ENCODE assay signal across 25 cellular contexts in genomic region chr5:179255527-179256228, GRCh38.
DNase-seq lines count a peak whose midpoint lies in the region; ATAC-seq and TF ChIP-seq lines count a peak whose summit lies in the region.
"Had no signal": no experiment of that assay in that cellular context is flagged by ENCODE, and none has a peak within 500 bp of the region (broad histone marks: within the 10 kb centered on the region; RNA-seq: fewer than 3 reads in every experiment).

No MANE protein-coding gene starts in this region.

- H3K27me3 ChIP-seq in transverse colon (no peaks in the 10 kb centered on the region), mesendoderm (ENCODE audit: insufficient read depth, low read length, poor library complexity) (no peaks in the 10 kb centered on the region)
- H3K27me3 ChIP-seq: BE2C, neutrophil, thyroid gland had no signal

- H4K5ac ChIP-seq in mesendoderm (ENCODE audit: low read length), result no peak overlapping the region

- H3K27me3 Mint-ChIP-seq in activated B cell treated with CpG ODN at 0.5 μM for 24 hours, result no peaks in the 10 kb centered on the region

- H2AK5ac ChIP-seq in mesendoderm (ENCODE audit: low read length), result no peak overlapping the region

- no peaks in the 10 kb centered on the region for H3K4me1 Mint-ChIP-seq in activated B cell treated with CpG ODN at 0.5 μM for 24 hours
- H3K4me1 Mint-ChIP-seq: activated CD4-positive, alpha-beta T cell treated with anti-CD3 and anti-CD28 coated beads, Interleukin-2, amount 10 ng/mL, durations not matched to agents 7 days and 5 days; activated CD8-positive, alpha-beta memory T cell treated with anti-CD3 and anti-CD28 coated beads, Interleukin-2, amount 10 ng/mL, durations not matched to agents 7 days and 5 days; T-helper 17 cell had no signal

- H3K36me3 Mint-ChIP-seq in activated B cell treated with CpG ODN at 0.5 μM for 24 hours (ENCODE audit: low read depth), result no peaks in the 10 kb centered on the region
- H3K36me3 Mint-ChIP-seq: activated CD8-positive, alpha-beta memory T cell treated with anti-CD3 and anti-CD28 coated beads, Interleukin-2, amount 10 ng/mL, durations not matched to agents 7 days and 5 days had no signal

- no peak overlapping the region for H3K18ac ChIP-seq in mesendoderm (ENCODE audit: low read length)

- H4K8ac ChIP-seq in mesendoderm (ENCODE audit: low read depth, low read length), result no peak overlapping the region

- no peak overlapping the region for H3K4me3 ChIP-seq in transverse colon
- no peak overlapping the region for H3K4me3 ChIP-seq in mesendoderm (ENCODE audit: low read length)
- H3K4me3 ChIP-seq: thyroid gland had no signal

- no peak overlapping the region for H2BK5ac ChIP-seq in mesendoderm (ENCODE audit: low read length)

- H3K36me3 ChIP-seq in transverse colon (no peaks in the 10 kb centered on the region), mesendoderm (ENCODE audit: control insufficient read depth, insufficient read depth, low read length) (no peaks in the 10 kb centered on the region)
- H3K36me3 ChIP-seq: BE2C, neutrophil, thyroid gland had no signal

- no peak for TF ChIP-seq EP300 in transverse colon (IDR thresholded peaks at IDR 0.05; ENCODE audit: low read depth)

- DNase-seq in activated effector memory CD4-positive, alpha-beta T cell treated with anti-CD3 and anti-CD28 coated beads, Interleukin-2, amount 50 U/mL, for 16 hours, result peak; percentile 52
- DNase-seq in activated effector memory CD4-positive, alpha-beta T cell treated with Interleukin-2 at 50 U/mL for 16 hours, result no peak
- DNase-seq in activated B cell treated with CpG ODN at 0.5 μM for 24 hours (peak; percentile 4), mesenteric fat pad (ENCODE audit: low spot score) (peak; percentile 74), transverse colon (peak; percentile 5), mesendoderm (no peak), NCI-H2107 treated with DMSO at 0.1 percent for 48 hours (lab: John Stamatoyannopoulos, UW; ENCODE audit: unreplicated experiment) (no peak)
- DNase-seq: activated CD4-positive, alpha-beta T cell treated with anti-CD3 and anti-CD28 coated beads, Interleukin-2, amount 10 ng/mL, durations not matched to agents 7 days and 5 days; activated CD8-positive, alpha-beta memory T cell treated with anti-CD3 and anti-CD28 coated beads, Interleukin-2, amount 10 ng/mL, durations not matched to agents 7 days and 5 days; amniotic stem cell; BE2C; GDM1; kidney glomerular epithelial cell; NCI-H1092; NCI-H1930; NCI-H226; NCI-H748 treated with DMSO at 0.1 percent for 48 hours; RPMI8226; stimulated activated naive CD8-positive, alpha-beta T cell treated with anti-CD3 and anti-CD28 coated beads, Interleukin-15, Interleukin-2, amounts not matched to agents 100 U/mL and 50 U/mL, for 24 hours; T-helper 17 cell; thyroid gland had no signal

- H3K4me1 ChIP-seq in transverse colon, result no peaks in the 10 kb centered on the region
- H3K4me1 ChIP-seq in mesendoderm (ENCODE audit: control insufficient read depth, low read depth, low read length), result no peaks in the 10 kb centered on the region
- H3K4me1 ChIP-seq: BE2C, thyroid gland had no signal

- CTCF ChIA-PET in activated B cell treated with CpG ODN at 0.5 μM for 24 hours (lab: Charles Lee), result no interaction called here

- H3K56ac ChIP-seq in mesendoderm (ENCODE audit: low read length), result no peak overlapping the region

- 89% methylated on average over 11 of the region's 11 CpGs; no CpG with 5 or more reads in 1 of the 2 donors for WGBS in transverse colon (ENCODE audit: low coverage in 1 of 2), 2 donors
- no CpG with 5 or more reads among the region's 11 CpGs for WGBS in mesendoderm (ENCODE audit: extremely low coverage, insufficient coverage, low lambda C conversion rate)

- no peak overlapping the region for H3K9ac ChIP-seq in mesendoderm (ENCODE audit: low read length)
- H3K9ac ChIP-seq: SK-N-SH had no signal

- H3K4me2 ChIP-seq in mesendoderm (ENCODE audit: low read length), result no peak overlapping the region
- H3K4me2 ChIP-seq: SK-N-SH had no signal

- no peak overlapping the region for H2BK120ac ChIP-seq in mesendoderm (ENCODE audit: low read depth, low read length)

- POLR2A ChIA-PET in activated B cell treated with CpG ODN at 0.5 μM for 24 hours (lab: Charles Lee), result no interaction called here

- no peaks in the 10 kb centered on the region for H3K79me1 ChIP-seq in mesendoderm (ENCODE audit: low read length)

- no peak overlapping the region for H3K23ac ChIP-seq in mesendoderm (ENCODE audit: low read length)

- no peak for TF ChIP-seq CTCF in activated B cell treated with CpG ODN at 0.5 μM for 24 hours (IDR thresholded peaks at IDR 0.05)
- TF ChIP-seq CTCF in transverse colon (IDR thresholded peaks at IDR 0.05), result no peak

- in situ Hi-C loops in transverse colon (cut with MboI; ENCODE audit: low pct_ligation_motif_present in 1 of 4, low pct_unique_long_range_greater_than_20kb in 1 of 4, low sequenced_read_pairs in 3 of 4), result no loop called here

- no peaks in the 10 kb centered on the region for H3K9me3 ChIP-seq in transverse colon
- H3K9me3 ChIP-seq: BE2C, neutrophil, SK-N-SH, thyroid gland had no signal

- no peaks in the 10 kb centered on the region for H3K79me2 ChIP-seq in mesendoderm (ENCODE audit: control insufficient read depth, insufficient read depth, low read length)

- no peak for TF ChIP-seq POLR2A in transverse colon (IDR thresholded peaks at IDR 0.05)

- intact Hi-C loops in activated B cell treated with CpG ODN at 0.5 μM for 24 hours (cut with micrococcal nuclease) (no loop called here), transverse colon (cut with DNase I; ENCODE audit: low total_unique reads) (no loop called here)

- no peaks in the 10 kb centered on the region for H3K9me3 Mint-ChIP-seq in activated B cell treated with CpG ODN at 0.5 μM for 24 hours
- H3K9me3 Mint-ChIP-seq: activated CD4-positive, alpha-beta T cell treated with anti-CD3 and anti-CD28 coated beads, Interleukin-2, amount 10 ng/mL, durations not matched to agents 7 days and 5 days; activated T-helper 2 cell treated with anti-CD3 and anti-CD28 coated beads, Interferon-gamma antibody, Interleukin-2, Interleukin-4, amounts not matched to agents 10 μg/mL and 5 μg/mL and 100 μg/mL, durations not matched to agents 14 hours and 24 hours and 36 hours had no signal

- ATAC-seq in activated B cell treated with CpG ODN at 0.5 μM for 24 hours (ENCODE audit: low read depth) (no peak), HG03139 (IDR thresholded peaks at IDR 0.05; ENCODE audit: unreplicated experiment) (no peak)
- ATAC-seq: activated CD8-positive, alpha-beta memory T cell treated with anti-CD3 and anti-CD28 coated beads, Interleukin-2, amount 10 ng/mL, durations not matched to agents 7 days and 5 days; stimulated activated naive CD8-positive, alpha-beta T cell treated with anti-CD3 and anti-CD28 coated beads, Interleukin-15, Interleukin-2, amounts not matched to agents 100 U/mL and 50 U/mL, for 24 hours; T-helper 17 cell had no signal

- H3K4ac ChIP-seq in mesendoderm (ENCODE audit: low read depth, low read length), result no peak overlapping the region

- no peak overlapping the region for H3K27ac Mint-ChIP-seq in activated B cell treated with CpG ODN at 0.5 μM for 24 hours
- H3K27ac Mint-ChIP-seq: activated CD4-positive, alpha-beta T cell treated with anti-CD3 and anti-CD28 coated beads, Interleukin-2, amount 10 ng/mL, durations not matched to agents 7 days and 5 days; activated CD8-positive, alpha-beta memory T cell treated with anti-CD3 and anti-CD28 coated beads, Interleukin-2, amount 10 ng/mL, durations not matched to agents 7 days and 5 days; activated T-helper 2 cell treated with anti-CD3 and anti-CD28 coated beads, Interferon-gamma antibody, Interleukin-2, Interleukin-4, amounts not matched to agents 10 μg/mL and 5 μg/mL and 100 μg/mL, durations not matched to agents 14 hours and 24 hours and 36 hours; T-helper 17 cell had no signal

- no peak overlapping the region for H3K27ac ChIP-seq in transverse colon
- no peak overlapping the region for H3K27ac ChIP-seq in mesendoderm (ENCODE audit: low read depth, low read length)
- H3K27ac ChIP-seq: neutrophil, thyroid gland had no signal

- no peak overlapping the region for H2BK15ac ChIP-seq in mesendoderm (replicated peaks; ENCODE audit: low read depth)

- no peak overlapping the region for H3K4me3 Mint-ChIP-seq in activated B cell treated with CpG ODN at 0.5 μM for 24 hours
- H3K4me3 Mint-ChIP-seq: activated CD4-positive, alpha-beta T cell treated with anti-CD3 and anti-CD28 coated beads, Interleukin-2, amount 10 ng/mL, durations not matched to agents 7 days and 5 days; activated CD8-positive, alpha-beta memory T cell treated with anti-CD3 and anti-CD28 coated beads, Interleukin-2, amount 10 ng/mL, durations not matched to agents 7 days and 5 days; T-helper 17 cell had no signal

Comparison
In these comparisons a context has a peak if more than half of its experiments do, and no peak if none do; other contexts are left out.
1. DNase-seq: peak in activated effector memory CD4-positive, alpha-beta T cell treated with anti-CD3 and anti-CD28 coated beads, Interleukin-2, amount 50 U/mL, for 16 hours (single experiment), activated B cell treated with CpG ODN at 0.5 μM for 24 hours (single experiment), mesenteric fat pad (single experiment) and transverse colon (single experiment); none in activated effector memory CD4-positive, alpha-beta T cell treated with Interleukin-2 at 50 U/mL for 16 hours (single experiment), mesendoderm (single experiment) and NCI-H2107 treated with DMSO at 0.1 percent for 48 hours (single experiment).